In the genomic region with DNA sequence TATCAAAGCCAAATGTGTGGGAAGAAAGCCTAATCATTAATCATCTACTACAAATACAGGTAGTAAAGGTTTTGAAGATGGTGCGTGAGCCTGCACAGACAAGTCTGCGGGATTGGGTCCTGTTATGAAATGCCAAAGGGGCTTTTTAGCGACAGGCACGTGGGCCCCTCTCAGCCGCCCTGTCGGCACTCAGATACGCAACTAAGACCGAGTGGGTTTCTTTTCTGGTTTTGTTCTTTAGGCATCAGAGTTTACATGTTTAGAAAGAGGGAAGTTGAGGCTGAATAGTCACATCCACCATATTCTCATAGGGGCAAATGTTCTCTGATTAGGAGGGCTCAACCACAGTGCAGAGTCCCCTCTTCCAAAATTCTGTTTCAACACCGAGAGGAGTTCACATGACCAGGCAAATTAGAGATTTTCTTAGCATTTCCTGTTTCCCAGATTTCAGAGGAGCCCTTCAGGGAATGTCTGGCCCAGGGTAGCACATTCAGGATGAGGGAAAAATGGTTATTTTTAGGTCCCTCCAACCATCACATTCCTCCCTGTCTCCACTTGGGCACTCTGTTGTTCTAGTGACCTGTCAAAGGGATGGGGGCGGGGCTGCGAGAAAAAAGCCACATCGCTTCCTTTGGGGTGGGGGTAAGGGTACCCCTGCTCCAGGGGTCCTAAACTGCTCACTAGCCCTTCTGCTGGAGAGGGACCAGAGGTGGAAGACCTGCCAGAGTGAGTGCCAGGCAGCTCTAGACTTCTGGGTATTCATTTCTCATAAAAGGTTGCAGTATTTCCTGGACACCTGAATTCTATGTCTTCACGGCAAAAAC, we compare ENCODE assay signal across 1 cellular context.
TF ChIP-seq lines count a peak whose summit lies in the region.

No MANE protein-coding gene starts in this region.

TF ChIP-seq in GM12878, 131 proteins besides CTCF, POLR2A, EP300 and RAD21 (continued from another document):
- TF ChIP-seq, protein P1, sequence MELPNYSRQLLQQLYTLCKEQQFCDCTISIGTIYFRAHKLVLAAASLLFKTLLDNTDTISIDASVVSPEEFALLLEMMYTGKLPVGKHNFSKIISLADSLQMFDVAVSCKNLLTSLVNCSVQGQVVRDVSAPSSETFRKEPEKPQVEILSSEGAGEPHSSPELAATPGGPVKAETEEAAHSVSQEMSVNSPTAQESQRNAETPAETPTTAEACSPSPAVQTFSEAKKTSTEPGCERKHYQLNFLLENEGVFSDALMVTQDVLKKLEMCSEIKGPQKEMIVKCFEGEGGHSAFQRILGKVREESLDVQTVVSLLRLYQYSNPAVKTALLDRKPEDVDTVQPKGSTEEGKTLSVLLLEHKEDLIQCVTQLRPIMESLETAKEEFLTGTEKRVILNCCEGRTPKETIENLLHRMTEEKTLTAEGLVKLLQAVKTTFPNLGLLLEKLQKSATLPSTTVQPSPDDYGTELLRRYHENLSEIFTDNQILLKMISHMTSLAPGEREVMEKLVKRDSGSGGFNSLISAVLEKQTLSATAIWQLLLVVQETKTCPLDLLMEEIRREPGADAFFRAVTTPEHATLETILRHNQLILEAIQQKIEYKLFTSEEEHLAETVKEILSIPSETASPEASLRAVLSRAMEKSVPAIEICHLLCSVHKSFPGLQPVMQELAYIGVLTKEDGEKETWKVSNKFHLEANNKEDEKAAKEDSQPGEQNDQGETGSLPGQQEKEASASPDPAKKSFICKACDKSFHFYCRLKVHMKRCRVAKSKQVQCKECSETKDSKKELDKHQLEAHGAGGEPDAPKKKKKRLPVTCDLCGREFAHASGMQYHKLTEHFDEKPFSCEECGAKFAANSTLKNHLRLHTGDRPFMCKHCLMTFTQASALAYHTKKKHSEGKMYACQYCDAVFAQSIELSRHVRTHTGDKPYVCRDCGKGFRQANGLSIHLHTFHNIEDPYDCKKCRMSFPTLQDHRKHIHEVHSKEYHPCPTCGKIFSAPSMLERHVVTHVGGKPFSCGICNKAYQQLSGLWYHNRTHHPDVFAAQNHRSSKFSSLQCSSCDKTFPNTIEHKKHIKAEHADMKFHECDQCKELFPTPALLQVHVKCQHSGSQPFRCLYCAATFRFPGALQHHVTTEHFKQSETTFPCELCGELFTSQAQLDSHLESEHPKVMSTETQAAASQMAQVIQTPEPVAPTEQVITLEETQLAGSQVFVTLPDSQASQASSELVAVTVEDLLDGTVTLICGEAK (IDR thresholded peaks at IDR 0.05; ENCODE audit: borderline replicate concordance), result no peak
- TF ChIP-seq TCF12 (IDR thresholded peaks at IDR 0.05; ENCODE audit: low read depth, low read length) (no peak), ZZZ3 (IDR thresholded peaks at IDR 0.05; ENCODE audit: control insufficient read depth, insufficient read length, low read depth) (no peak), RELA (IDR thresholded peaks at IDR 0.05; ENCODE audit: borderline replicate concordance, partially characterized antibody) (peak; percentile 52)
- TF ChIP-seq, protein P2, sequence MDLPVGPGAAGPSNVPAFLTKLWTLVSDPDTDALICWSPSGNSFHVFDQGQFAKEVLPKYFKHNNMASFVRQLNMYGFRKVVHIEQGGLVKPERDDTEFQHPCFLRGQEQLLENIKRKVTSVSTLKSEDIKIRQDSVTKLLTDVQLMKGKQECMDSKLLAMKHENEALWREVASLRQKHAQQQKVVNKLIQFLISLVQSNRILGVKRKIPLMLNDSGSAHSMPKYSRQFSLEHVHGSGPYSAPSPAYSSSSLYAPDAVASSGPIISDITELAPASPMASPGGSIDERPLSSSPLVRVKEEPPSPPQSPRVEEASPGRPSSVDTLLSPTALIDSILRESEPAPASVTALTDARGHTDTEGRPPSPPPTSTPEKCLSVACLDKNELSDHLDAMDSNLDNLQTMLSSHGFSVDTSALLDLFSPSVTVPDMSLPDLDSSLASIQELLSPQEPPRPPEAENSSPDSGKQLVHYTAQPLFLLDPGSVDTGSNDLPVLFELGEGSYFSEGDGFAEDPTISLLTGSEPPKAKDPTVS (IDR thresholded peaks at IDR 0.05; ENCODE audit: low read depth, low read length), result no peak
- TF ChIP-seq, protein P3, sequence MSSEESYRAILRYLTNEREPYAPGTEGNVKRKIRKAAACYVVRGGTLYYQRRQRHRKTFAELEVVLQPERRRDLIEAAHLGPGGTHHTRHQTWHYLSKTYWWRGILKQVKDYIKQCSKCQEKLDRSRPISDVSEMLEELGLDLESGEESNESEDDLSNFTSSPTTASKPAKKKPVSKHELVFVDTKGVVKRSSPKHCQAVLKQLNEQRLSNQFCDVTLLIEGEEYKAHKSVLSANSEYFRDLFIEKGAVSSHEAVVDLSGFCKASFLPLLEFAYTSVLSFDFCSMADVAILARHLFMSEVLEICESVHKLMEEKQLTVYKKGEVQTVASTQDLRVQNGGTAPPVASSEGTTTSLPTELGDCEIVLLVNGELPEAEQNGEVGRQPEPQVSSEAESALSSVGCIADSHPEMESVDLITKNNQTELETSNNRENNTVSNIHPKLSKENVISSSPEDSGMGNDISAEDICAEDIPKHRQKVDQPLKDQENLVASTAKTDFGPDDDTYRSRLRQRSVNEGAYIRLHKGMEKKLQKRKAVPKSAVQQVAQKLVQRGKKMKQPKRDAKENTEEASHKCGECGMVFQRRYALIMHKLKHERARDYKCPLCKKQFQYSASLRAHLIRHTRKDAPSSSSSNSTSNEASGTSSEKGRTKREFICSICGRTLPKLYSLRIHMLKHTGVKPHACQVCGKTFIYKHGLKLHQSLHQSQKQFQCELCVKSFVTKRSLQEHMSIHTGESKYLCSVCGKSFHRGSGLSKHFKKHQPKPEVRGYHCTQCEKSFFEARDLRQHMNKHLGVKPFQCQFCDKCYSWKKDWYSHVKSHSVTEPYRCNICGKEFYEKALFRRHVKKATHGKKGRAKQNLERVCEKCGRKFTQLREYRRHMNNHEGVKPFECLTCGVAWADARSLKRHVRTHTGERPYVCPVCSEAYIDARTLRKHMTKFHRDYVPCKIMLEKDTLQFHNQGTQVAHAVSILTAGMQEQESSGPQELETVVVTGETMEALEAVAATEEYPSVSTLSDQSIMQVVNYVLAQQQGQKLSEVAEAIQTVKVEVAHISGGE (CRISPR knock-in tag; IDR thresholded peaks at IDR 0.05), result no peak
- TF ChIP-seq, protein P4, sequence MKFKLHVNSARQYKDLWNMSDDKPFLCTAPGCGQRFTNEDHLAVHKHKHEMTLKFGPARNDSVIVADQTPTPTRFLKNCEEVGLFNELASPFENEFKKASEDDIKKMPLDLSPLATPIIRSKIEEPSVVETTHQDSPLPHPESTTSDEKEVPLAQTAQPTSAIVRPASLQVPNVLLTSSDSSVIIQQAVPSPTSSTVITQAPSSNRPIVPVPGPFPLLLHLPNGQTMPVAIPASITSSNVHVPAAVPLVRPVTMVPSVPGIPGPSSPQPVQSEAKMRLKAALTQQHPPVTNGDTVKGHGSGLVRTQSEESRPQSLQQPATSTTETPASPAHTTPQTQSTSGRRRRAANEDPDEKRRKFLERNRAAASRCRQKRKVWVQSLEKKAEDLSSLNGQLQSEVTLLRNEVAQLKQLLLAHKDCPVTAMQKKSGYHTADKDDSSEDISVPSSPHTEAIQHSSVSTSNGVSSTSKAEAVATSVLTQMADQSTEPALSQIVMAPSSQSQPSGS (IDR thresholded peaks at IDR 0.05; ENCODE audit: low read length), result no peak
